ENCODE assay signal across 9 cellular contexts in the genomic region with DNA sequence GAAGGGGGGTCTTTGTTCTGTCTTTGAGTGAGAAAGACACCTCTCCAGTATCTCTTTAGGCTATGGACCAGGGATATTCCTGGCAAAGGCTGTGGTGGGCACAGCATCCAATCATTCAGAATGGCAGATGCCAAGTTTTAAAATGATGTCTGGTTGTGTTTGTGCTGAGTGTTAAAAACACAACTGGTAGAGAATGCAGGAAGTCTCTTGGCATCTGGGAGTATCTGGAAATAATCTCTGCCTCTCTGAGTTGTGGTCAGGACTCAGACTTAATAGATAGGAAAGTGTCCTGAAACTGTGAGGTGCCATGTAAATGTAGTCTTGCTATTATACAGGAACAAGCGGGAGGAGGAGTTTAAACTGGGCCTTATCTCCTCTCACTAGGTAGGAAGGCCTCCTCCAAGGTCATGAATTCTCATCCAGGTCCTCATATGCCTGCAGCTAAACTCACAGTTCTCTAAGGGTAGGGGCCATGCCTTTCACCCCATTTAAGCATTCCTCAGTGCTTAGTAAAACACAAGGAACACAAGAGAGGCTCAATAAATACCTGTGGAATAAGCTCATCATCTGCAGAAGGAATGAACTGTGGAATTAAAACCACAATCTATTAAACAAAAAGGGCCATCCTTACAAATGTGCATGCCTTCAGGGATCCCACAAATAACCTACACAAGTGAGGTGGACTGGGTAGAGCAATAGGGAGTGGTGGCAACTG.
DNase-seq lines count a peak whose midpoint lies in the region; ATAC-seq and TF ChIP-seq lines count a peak whose summit lies in the region.
"Had no signal": no experiment of that assay in that cellular context is flagged by ENCODE, and none has a peak within 500 bp of the region (broad histone marks: within the 10 kb centered on the region; RNA-seq: fewer than 3 reads in every experiment).

No MANE protein-coding gene starts in this region.

- H3K9me3 Mint-ChIP-seq in type B pancreatic cell = peaks cover 4% of the 10 kb centered on the region

- BruUV-seq in IMR-90 (replicated peaks; lab: Mats Ljungman, UMichigan) (no TSS peak), mammary epithelial cell (replicated peaks; lab: Mats Ljungman, UMichigan) (no TSS peak)

- H3K36me3 Mint-ChIP-seq in type B pancreatic cell = no peaks in the 10 kb centered on the region

- peak overlapping the region; percentile 99 for H4K91ac ChIP-seq in IMR-90 (ENCODE audit: insufficient read depth, low read depth, low read length)

- H4K20me1 ChIP-seq in IMR-90 (ENCODE audit: insufficient read depth, low read length) = no peaks in the 10 kb centered on the region
- no peaks in the 10 kb centered on the region for H4K20me1 ChIP-seq in mammary epithelial cell (ENCODE audit: insufficient read depth, low read length)

- H4K5ac ChIP-seq in IMR-90 (ENCODE audit: low read depth, low read length) = peak overlapping the region; percentile 83

- no peak for TF ChIP-seq POLR2A in IMR-90 (IDR thresholded peaks at IDR 0.05; ENCODE audit: low read depth, low read length)

- peak overlapping the region; percentile 78 for H2AK5ac ChIP-seq in IMR-90 (ENCODE audit: low read depth, low read length)

- dilution Hi-C loops in IMR-90 (cut with HindIII; ENCODE audit: low sequenced_read_pairs, unreplicated experiment) = no loop called here
- dilution Hi-C loops in mammary epithelial cell (cut with HindIII; ENCODE audit: low sequenced_read_pairs) = loop anchor here (5.0 kb wide), 1 partner anchor 58 kb away; no protein-coding TSS in a partner anchor

- H3K27me3 Mint-ChIP-seq in type B pancreatic cell = no peaks in the 10 kb centered on the region

- peak overlapping the region; percentile 41 for H2AFZ ChIP-seq in IMR-90 (replicated peaks; ENCODE audit: low read length, poor library complexity)
- H2AFZ ChIP-seq in mammary epithelial cell (ENCODE audit: low read depth, low read length) = no peak overlapping the region

- H3K18ac ChIP-seq in IMR-90 (ENCODE audit: low read depth, low read length) = peak overlapping the region; percentile 96

- H3K27me3 ChIP-seq in IMR-90 (ENCODE audit: control insufficient read depth, insufficient read depth, low read length) = no peaks in the 10 kb centered on the region
- no peaks in the 10 kb centered on the region for H3K27me3 ChIP-seq in mammary epithelial cell (ENCODE audit: insufficient read depth, low read length)
- H3K27me3 ChIP-seq in left lung = no peaks in the 10 kb centered on the region
- H3K27me3 ChIP-seq: uterus had no signal

- peak overlapping the region; percentile 99; the same call in 2 of the 3 replicates for H2BK15ac ChIP-seq in IMR-90 (ENCODE audit: low read depth, low read length)

- peak overlapping the region; percentile 75 for H2AK9ac ChIP-seq in IMR-90 (replicated peaks; ENCODE audit: low read depth, low read length, poor library complexity)

- peak overlapping the region; percentile 100 for H2BK20ac ChIP-seq in IMR-90 (ENCODE audit: low read depth, low read length)

- H3K79me2 ChIP-seq in mammary epithelial cell (ENCODE audit: insufficient read depth, low read length) = no peaks in the 10 kb centered on the region

- H3K4me1 Mint-ChIP-seq in type B pancreatic cell (ENCODE audit: unreplicated experiment) = no peaks in the 10 kb centered on the region

- H4K8ac ChIP-seq in IMR-90 (ENCODE audit: low read depth in 2 of 2, low read length in 2 of 2) = peak overlapping the region; percentile 55 to 92

- H3K36me3 ChIP-seq in IMR-90 (ENCODE audit: control insufficient read depth, insufficient read depth, low read length) (no peaks in the 10 kb centered on the region), mammary epithelial cell (ENCODE audit: insufficient read depth, low read length) (no peaks in the 10 kb centered on the region), left lung (no peaks in the 10 kb centered on the region)
- H3K36me3 ChIP-seq: uterus had no signal

- CTCF ChIA-PET in IMR-90 (lab: Yijun Ruan, JAX) = no interaction called here
- CTCF ChIA-PET in mammary epithelial cell (lab: Charles Lee; ENCODE audit: low non-redundant PET) = interaction anchor here (0.7 kb wide), 1 partner anchor 24 kb away, joined by 3 read pairs; no protein-coding TSS in a partner anchor

- peaks cover 28% of the 10 kb centered on the region for H3K9me1 ChIP-seq in IMR-90 (ENCODE audit: insufficient read depth, low read length)

- H3K27ac Mint-ChIP-seq in type B pancreatic cell = no peak overlapping the region

- peak overlapping the region; percentile 95 for H3K23ac ChIP-seq in IMR-90 (ENCODE audit: low read depth, low read length)

- peak overlapping the region; percentile 88 for H3K14ac ChIP-seq in IMR-90 (replicated peaks; ENCODE audit: low read depth, low read length)

- TF ChIP-seq RAD21 in IMR-90 (IDR thresholded peaks at IDR 0.05; ENCODE audit: low read length) = no peak

- DNase-seq in AG09319 (ENCODE audit: extremely low read depth, low read depth) (peak; percentile 19), IMR-90 (peak; percentile 93), mammary epithelial cell (peak; percentile 89), left lung (no peak), type B pancreatic cell (ENCODE audit: extremely low spot score, unreplicated experiment) (no peak), OCI-M1 (lab: John Stamatoyannopoulos, UW) (no peak), SK-N-DZ (ENCODE audit: low spot score) (no peak), Right ventricle myocardium inferior (ENCODE audit: missing footprints) (no peak)
- DNase-seq: uterus had no signal

- 0 out of 2 replicates have a peak overlapping the region, but pooled peaks have one; percentile 13 for H3K9ac ChIP-seq in IMR-90 (ENCODE audit: low read depth, low read length)
- H3K9ac ChIP-seq in mammary epithelial cell (ENCODE audit: insufficient read depth, low read length) = no peak overlapping the region

- no peak overlapping the region for H3K4me3 Mint-ChIP-seq in type B pancreatic cell

- ATAC-seq in IMR-90 (ENCODE audit: low read depth) (peak; percentile 91), left lung (peak; percentile 68), Right ventricle myocardium inferior (no peak)

- H3K4ac ChIP-seq in IMR-90 (ENCODE audit: low read depth, low read length) = peak overlapping the region; percentile 99

- H2BK120ac ChIP-seq in IMR-90 (ENCODE audit: low read depth, low read length) = peak overlapping the region; percentile 99

- H3K9me3 ChIP-seq in IMR-90 (ENCODE audit: control insufficient read depth, insufficient read depth, low read length) (no peaks in the 10 kb centered on the region), mammary epithelial cell (replicated peaks; ENCODE audit: insufficient read depth, low read length) (no peaks in the 10 kb centered on the region), left lung (no peaks in the 10 kb centered on the region)
- H3K9me3 ChIP-seq: uterus had no signal

- in situ Hi-C loops in IMR-90 (cut with MboI; ENCODE audit: low sequenced_read_pairs) (no loop called here), mammary epithelial cell (cut with MboI; ENCODE audit: low sequenced_read_pairs in 2 of 2) (no loop called here)

- H3K4me2 ChIP-seq in IMR-90 (ENCODE audit: low read depth, low read length) (peak overlapping the region; percentile 47), mammary epithelial cell (ENCODE audit: insufficient read depth, low read depth, low read length) (peak overlapping the region; percentile 61)

- H3K56ac ChIP-seq in IMR-90 (ENCODE audit: extremely low read depth, insufficient read depth, low read length) = peak overlapping the region; percentile 91

- peak overlapping the region; percentile 95 for H3K27ac ChIP-seq in IMR-90 (ENCODE audit: insufficient read depth, low read length)
- peak overlapping the region; percentile 64 for H3K27ac ChIP-seq in mammary epithelial cell (ENCODE audit: insufficient read depth, low read depth, low read length)
- no peak overlapping the region for H3K27ac ChIP-seq in left lung

- H3K4me1 ChIP-seq in IMR-90 (ENCODE audit: control insufficient read depth, insufficient read depth, low read length) = peaks cover 33% of the 10 kb centered on the region
- H3K4me1 ChIP-seq in mammary epithelial cell (ENCODE audit: insufficient read depth, low read length) = peaks cover 52% of the 10 kb centered on the region
- no peaks in the 10 kb centered on the region for H3K4me1 ChIP-seq in left lung
- H3K4me1 ChIP-seq: uterus had no signal

- WGBS in IMR-90 (ENCODE audit: extremely low coverage in 2 of 2, insufficient read length in 1 of 2), 2 experiments = no CpG with 5 or more reads among the region's 1 CpG
- 17% methylated on average over 1 of the region's 1 CpG for WGBS in mammary epithelial cell (ENCODE audit: low coverage, missing lambda C conversion rate)

- intact Hi-C loops in IMR-90 (cut with micrococcal nuclease) = no loop called here
- intact Hi-C loops in mammary epithelial cell (cut with micrococcal nuclease) = loop anchor here (2.0 to 10.0 kb wide), 3 partner anchors 13 to 1241 kb away; no protein-coding TSS in a partner anchor
- intact Hi-C loops in left lung (cut with DNase I) = no loop called here
- intact Hi-C loops in Right ventricle myocardium inferior (cut with DNase I) = no loop called here

- H3K79me1 ChIP-seq in IMR-90 (ENCODE audit: low read depth in 1 of 2, low read length in 2 of 2) = no peaks in the 10 kb centered on the region

- H3K4me3 ChIP-seq in IMR-90 (ENCODE audit: insufficient read depth, low read depth, low read length) = no peak overlapping the region
- no peak overlapping the region for H3K4me3 ChIP-seq in mammary epithelial cell (replicated peaks in 1 of 3; ENCODE audit: insufficient read depth in 1 of 3, low read depth in 2 of 3, low read length in 3 of 3)
- H3K4me3 ChIP-seq in left lung = no peak overlapping the region
- H3K4me3 ChIP-seq: uterus had no signal

- H2BK5ac ChIP-seq in IMR-90 (ENCODE audit: low read depth, low read length, poor library complexity, severe bottlenecking) = peak overlapping the region; percentile 96

- TF ChIP-seq CTCF in AG09319 (IDR thresholded peaks at IDR 0.05; ENCODE audit: low read depth, low read length) = no peak
- no peak for TF ChIP-seq CTCF in IMR-90 (conservative IDR thresholded peaks at IDR 0.05; ENCODE audit: low read depth, low read length)
- TF ChIP-seq CTCF in mammary epithelial cell (conservative IDR thresholded peaks at IDR 0.05 in 1 of 2, IDR thresholded peaks at IDR 0.05 in 1 of 2; ENCODE audit: extremely low read depth in 1 of 2, insufficient read depth in 1 of 2, low read depth in 1 of 2, low read length in 2 of 2) = no peak
- TF ChIP-seq CTCF in left lung (IDR thresholded peaks at IDR 0.05) = no peak
- TF ChIP-seq CTCF in type B pancreatic cell (conservative IDR thresholded peaks at IDR 0.05) = no peak

- POLR2A ChIA-PET in IMR-90 (lab: Charles Lee; ENCODE audit: unreplicated experiment) = no interaction called here

TF ChIP-seq in IMR-90, 13 proteins besides CTCF, POLR2A, EP300 and RAD21 (continues in another document):
- TF ChIP-seq CEBPB (IDR thresholded peaks at IDR 0.05; ENCODE audit: low read depth, low read length) (no peak), RFX5 (IDR thresholded peaks at IDR 0.05; ENCODE audit: low read depth, low read length) (no peak), BHLHE40 (IDR thresholded peaks at IDR 0.05; ENCODE audit: low read depth, low read length) (0 out of 2 replicates have a peak, but pooled peaks have one; percentile 30), SMC3 (IDR thresholded peaks at IDR 0.05; ENCODE audit: low read depth, low read length) (no peak), RCOR1 (IDR thresholded peaks at IDR 0.05; ENCODE audit: insufficient replicate concordance, low read length) (no peak), MAFK (IDR thresholded peaks at IDR 0.05; ENCODE audit: low read depth, low read length) (no peak)

Comparison
In these comparisons a context has a peak if more than half of its experiments do, and no peak if none do; other contexts are left out.
1. DNase-seq: peak in AG09319 (single experiment), IMR-90 (single experiment) and mammary epithelial cell (single experiment); none in left lung (0 of 2), type B pancreatic cell (single experiment), OCI-M1 (single experiment), SK-N-DZ (single experiment) and Right ventricle myocardium inferior (single experiment).
2. H3K27ac ChIP-seq: peak in IMR-90 (single experiment) and mammary epithelial cell (single experiment); none in left lung (0 of 2).